Comparison of ENCODE assay signal across 1 cellular context in genomic region chr15:57460208-57460816, GRCh38.
TF ChIP-seq lines count a peak whose summit lies in the region.

No MANE protein-coding gene starts in this region.

TF ChIP-seq in K562, 482 proteins besides CTCF, POLR2A, EP300 and RAD21 (continued from another document):
- TF ChIP-seq NCOA4 (IDR thresholded peaks at IDR 0.05; ENCODE audit: partially characterized antibody) (no peak), SMARCA5 (IDR thresholded peaks at IDR 0.05) (no peak), ILK (tag; IDR thresholded peaks at IDR 0.05; ENCODE audit: borderline replicate concordance, low read depth) (no peak), PHB (CRISPR knock-in tag; IDR thresholded peaks at IDR 0.05) (no peak)
- TF ChIP-seq, protein P1, sequence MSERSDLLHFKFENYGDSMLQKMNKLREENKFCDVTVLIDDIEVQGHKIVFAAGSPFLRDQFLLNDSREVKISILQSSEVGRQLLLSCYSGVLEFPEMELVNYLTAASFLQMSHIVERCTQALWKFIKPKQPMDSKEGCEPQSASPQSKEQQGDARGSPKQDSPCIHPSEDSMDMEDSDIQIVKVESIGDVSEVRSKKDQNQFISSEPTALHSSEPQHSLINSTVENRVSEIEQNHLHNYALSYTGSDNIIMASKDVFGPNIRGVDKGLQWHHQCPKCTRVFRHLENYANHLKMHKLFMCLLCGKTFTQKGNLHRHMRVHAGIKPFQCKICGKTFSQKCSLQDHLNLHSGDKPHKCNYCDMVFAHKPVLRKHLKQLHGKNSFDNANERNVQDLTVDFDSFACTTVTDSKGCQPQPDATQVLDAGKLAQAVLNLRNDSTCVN (CRISPR knock-in tag; IDR thresholded peaks at IDR 0.05): no peak
- TF ChIP-seq, protein P2, sequence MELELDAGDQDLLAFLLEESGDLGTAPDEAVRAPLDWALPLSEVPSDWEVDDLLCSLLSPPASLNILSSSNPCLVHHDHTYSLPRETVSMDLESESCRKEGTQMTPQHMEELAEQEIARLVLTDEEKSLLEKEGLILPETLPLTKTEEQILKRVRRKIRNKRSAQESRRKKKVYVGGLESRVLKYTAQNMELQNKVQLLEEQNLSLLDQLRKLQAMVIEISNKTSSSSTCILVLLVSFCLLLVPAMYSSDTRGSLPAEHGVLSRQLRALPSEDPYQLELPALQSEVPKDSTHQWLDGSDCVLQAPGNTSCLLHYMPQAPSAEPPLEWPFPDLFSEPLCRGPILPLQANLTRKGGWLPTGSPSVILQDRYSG (tag; conservative IDR thresholded peaks at IDR 0.05; ENCODE audit: low read depth): no peak
